In genomic region chr17:52515927-52516326, GRCh38 we compare ENCODE assay signal across 27 cellular contexts.
DNase-seq lines count a peak whose midpoint lies in the region; ATAC-seq, FAIRE-seq and TF ChIP-seq lines count a peak whose summit lies in the region.
"Had no signal": no experiment of that assay in that cellular context is flagged by ENCODE, and none has a peak within 500 bp of the region (broad histone marks: within the 10 kb centered on the region; RNA-seq: fewer than 3 reads in every experiment).

No MANE protein-coding gene starts in this region.

- FAIRE-seq in A549 (lab: Jason Lieb, UNC), result peak; percentile 79
- FAIRE-seq: GM12878, GM12892, GM18507 had no signal

- DNase-seq in SK-N-SH (no peak), A549 (ENCODE audit: low read depth in 1 of 2, low spot score in 1 of 2) (no peak), NCI-H82 (lab: John Stamatoyannopoulos, UW) (peak; percentile 57), SK-N-DZ (ENCODE audit: low spot score) (peak; percentile 82)
- DNase-seq in activated CD4-positive, alpha-beta memory T cell treated with anti-CD3 and anti-CD28 coated beads, Interleukin-2, amount 10 ng/mL, durations not matched to agents 7 days and 5 days, result no peak
- no peak for DNase-seq in stimulated activated CD8-positive, alpha-beta memory T cell treated with anti-CD3 and anti-CD28 coated beads, Interleukin-4, amount 100 ng/mL, for 48 hours
- DNase-seq: ACHN; BE2C; C1 segment of cervical spinal cord; CD4-positive, alpha-beta memory T cell; CD4-positive, CD25-positive, alpha-beta regulatory T cell; CD8-positive, alpha-beta memory T cell; COR-L47; DMS 273 treated with DMSO at 0.1 percent for 48 hours; DMS153; DMS53; DMS79; DND-41; EL; GDM1 had no signal

- peaks cover 2% of the 10 kb centered on the region for H3K9me3 Mint-ChIP-seq in activated CD4-positive, alpha-beta memory T cell treated with anti-CD3 and anti-CD28 coated beads, Interleukin-2, amount 10 ng/mL, durations not matched to agents 7 days and 5 days

- H3K9me2 ChIP-seq in SK-N-SH, result no peaks in the 10 kb centered on the region

- TF ChIP-seq CTCF in SK-N-SH (IDR thresholded peaks at IDR 0.05) (no peak), A549 (IDR thresholded peaks at IDR 0.05) (no peak)

- 5% methylated on average over 2 of the region's 2 CpGs for WGBS in SK-N-SH (ENCODE audit: low lambda C conversion rate)
- WGBS in A549 (ENCODE audit: missing lambda C conversion rate), result 3% methylated on average over 2 of the region's 2 CpGs

- no peaks in the 10 kb centered on the region for H3K36me3 Mint-ChIP-seq in activated CD4-positive, alpha-beta memory T cell treated with anti-CD3 and anti-CD28 coated beads, Interleukin-2, amount 10 ng/mL, durations not matched to agents 7 days and 5 days (ENCODE audit: low read depth)
- H3K36me3 Mint-ChIP-seq: CD14-positive monocyte; CD4-positive, alpha-beta memory T cell; CD4-positive, CD25-positive, alpha-beta regulatory T cell; CD8-positive, alpha-beta memory T cell had no signal

- no peak overlapping the region for H3K4me3 ChIP-seq in SK-N-SH (ENCODE audit: low read depth in 2 of 2, low read length in 1 of 2)
- H3K4me3 ChIP-seq in A549, result no peak overlapping the region
- H3K4me3 ChIP-seq: BLaER1, GM12878 had no signal

- no peaks in the 10 kb centered on the region for H3K27me3 Mint-ChIP-seq in activated CD4-positive, alpha-beta memory T cell treated with anti-CD3 and anti-CD28 coated beads, Interleukin-2, amount 10 ng/mL, durations not matched to agents 7 days and 5 days
- H3K27me3 Mint-ChIP-seq: CD4-positive, alpha-beta memory T cell; CD4-positive, CD25-positive, alpha-beta regulatory T cell; CD8-positive, alpha-beta memory T cell had no signal

- TF ChIP-seq POLR2A in A549 (IDR thresholded peaks at IDR 0.05; ENCODE audit: low read length), result no peak

- no peak overlapping the region for H3K9ac ChIP-seq in SK-N-SH
- H3K9ac ChIP-seq: BLaER1 had no signal

- POLR2A ChIA-PET in SK-N-SH (lab: Yijun Ruan, JAX), result no interaction called here
- POLR2A ChIA-PET in A549 (lab: Yijun Ruan, JAX), result no interaction called here
- POLR2A ChIA-PET in activated CD4-positive, alpha-beta memory T cell treated with anti-CD3 and anti-CD28 coated beads, Interleukin-2, amount 10 ng/mL, durations not matched to agents 7 days and 5 days (lab: Charles Lee), result no interaction called here

- H3K4me1 ChIP-seq in SK-N-SH (ENCODE audit: control insufficient read depth in 1 of 2, insufficient read depth in 2 of 2, low read depth in 1 of 2, low read length in 1 of 2) (peaks cover 0 to 2% of the 10 kb centered on the region in 2 experiments; a peak in 1 of 4 replicates), A549 (no peaks in the 10 kb centered on the region)
- H3K4me1 ChIP-seq: BLaER1 had no signal

- peaks cover 5% of the 10 kb centered on the region; the same call in 1 of the 2 replicates for H3K9me3 ChIP-seq in SK-N-SH
- peaks cover 5% of the 10 kb centered on the region; the same call in 1 of the 3 replicates for H3K9me3 ChIP-seq in A549
- H3K9me3 ChIP-seq: BE2C, BLaER1 had no signal

- no peaks in the 10 kb centered on the region for H3K36me3 ChIP-seq in SK-N-SH (replicated peaks in 1 of 2; ENCODE audit: control insufficient read depth in 1 of 2, insufficient read depth in 2 of 2, low read length in 1 of 2)
- H3K36me3 ChIP-seq: BE2C, BLaER1 had no signal

- H3K4me3 Mint-ChIP-seq in activated CD4-positive, alpha-beta memory T cell treated with anti-CD3 and anti-CD28 coated beads, Interleukin-2, amount 10 ng/mL, durations not matched to agents 7 days and 5 days, result no peak overlapping the region
- H3K4me3 Mint-ChIP-seq: CD14-positive monocyte; CD4-positive, alpha-beta memory T cell; CD4-positive, CD25-positive, alpha-beta regulatory T cell; CD8-positive, alpha-beta memory T cell had no signal

- no peaks in the 10 kb centered on the region for H3K4me1 Mint-ChIP-seq in activated CD4-positive, alpha-beta memory T cell treated with anti-CD3 and anti-CD28 coated beads, Interleukin-2, amount 10 ng/mL, durations not matched to agents 7 days and 5 days
- H3K4me1 Mint-ChIP-seq: CD14-positive monocyte; CD4-positive, alpha-beta memory T cell; CD4-positive, CD25-positive, alpha-beta regulatory T cell; CD8-positive, alpha-beta memory T cell had no signal

- H3K4me2 ChIP-seq in SK-N-SH, result no peak overlapping the region
- H3K4me2 ChIP-seq in A549, result no peak overlapping the region
- H3K4me2 ChIP-seq: BLaER1 had no signal

- no peaks in the 10 kb centered on the region for H3K27me3 ChIP-seq in SK-N-SH (ENCODE audit: insufficient read depth)
- H3K27me3 ChIP-seq: BE2C, BLaER1 had no signal

- no peaks in the 10 kb centered on the region for H3K79me2 ChIP-seq in SK-N-SH (ENCODE audit: insufficient read depth)

- no peak for TF ChIP-seq EP300 in SK-N-SH (IDR thresholded peaks at IDR 0.05; ENCODE audit: borderline replicate concordance in 1 of 2, low read depth in 1 of 2, low read length in 1 of 2)
- TF ChIP-seq EP300 in A549 (IDR thresholded peaks at IDR 0.05), result no peak

- no peak overlapping the region for H3K27ac Mint-ChIP-seq in activated CD4-positive, alpha-beta memory T cell treated with anti-CD3 and anti-CD28 coated beads, Interleukin-2, amount 10 ng/mL, durations not matched to agents 7 days and 5 days
- H3K27ac Mint-ChIP-seq: CD14-positive monocyte; CD4-positive, alpha-beta memory T cell; CD4-positive, CD25-positive, alpha-beta regulatory T cell; CD8-positive, alpha-beta memory T cell had no signal

- no peak overlapping the region for H2AFZ ChIP-seq in SK-N-SH (ENCODE audit: low read depth)

- ATAC-seq in SK-N-SH treated with all-trans-retinoic acid at 6 μM for 48 hours, result no peak
- ATAC-seq in A549, result no peak
- ATAC-seq: GM12878 had no signal

- CTCF ChIA-PET in SK-N-SH (lab: Yijun Ruan, JAX), result no interaction called here
- CTCF ChIA-PET in A549 (lab: Yijun Ruan, JAX), result no interaction called here
- CTCF ChIA-PET in activated CD4-positive, alpha-beta memory T cell treated with anti-CD3 and anti-CD28 coated beads, Interleukin-2, amount 10 ng/mL, durations not matched to agents 7 days and 5 days (lab: Charles Lee), result no interaction called here

- H4K20me1 ChIP-seq in SK-N-SH (ENCODE audit: insufficient read depth), result no peaks in the 10 kb centered on the region
- H4K20me1 ChIP-seq: BLaER1 had no signal

- no peaks in the 10 kb centered on the region for H3F3A ChIP-seq in SK-N-SH (replicated peaks; ENCODE audit: insufficient read depth)

- TF ChIP-seq RAD21 in SK-N-SH (IDR thresholded peaks at IDR 0.05; ENCODE audit: low read length) (no peak), A549 (conservative IDR thresholded peaks at IDR 0.05 in 1 of 2, IDR thresholded peaks at IDR 0.05 in 1 of 2) (no peak)

- no peak overlapping the region for H3K27ac ChIP-seq in SK-N-SH (ENCODE audit: low read depth in 2 of 2, low read length in 1 of 2)
- no peak overlapping the region for H3K27ac ChIP-seq in A549
- H3K27ac ChIP-seq: 22Rv1, BLaER1 had no signal

TF ChIP-seq in SK-N-SH treated with all-trans-retinoic acid at 6 μM for 48 hours, 23 proteins besides CTCF, POLR2A, EP300 and RAD21:
- TF ChIP-seq ISL1 (CRISPR knock-in tag; IDR thresholded peaks at IDR 0.05), result peak; percentile 80
- TF ChIP-seq GLIS3 (CRISPR knock-in tag; IDR thresholded peaks at IDR 0.05), result no peak
TF ChIP-seq in SK-N-SH treated with all-trans-retinoic acid at 6 μM for 48 hours: peak in this region for 1.

TF ChIP-seq in SK-N-SH, 30 proteins besides CTCF, POLR2A, EP300 and RAD21 (continues in another document):
- TF ChIP-seq MAX (IDR thresholded peaks at IDR 0.05; ENCODE audit: low read depth), result no peak
- TF ChIP-seq PBX3 (IDR thresholded peaks at IDR 0.05), result no peak
- TF ChIP-seq POLR2AphosphoS5 (IDR thresholded peaks at IDR 0.05; ENCODE audit: low read depth, low read length), result no peak

TF ChIP-seq in A549, 52 proteins besides CTCF, POLR2A, EP300 and RAD21 (continues in another document):
- TF ChIP-seq HOXA7 (CRISPR knock-in tag; IDR thresholded peaks at IDR 0.05), result no peak
- no peak for TF ChIP-seq RNF2 (IDR thresholded peaks at IDR 0.05; ENCODE audit: borderline replicate concordance, low read depth)
- no peak for TF ChIP-seq NFE2L2 (conservative IDR thresholded peaks at IDR 0.05; ENCODE audit: low read length)
- no peak for TF ChIP-seq HDAC2 (IDR thresholded peaks at IDR 0.05)
- no peak for TF ChIP-seq ZFP36 (IDR thresholded peaks at IDR 0.05; ENCODE audit: borderline replicate concordance, partially characterized antibody)
- no peak for TF ChIP-seq HMGXB4 (CRISPR knock-in tag; IDR thresholded peaks at IDR 0.05; ENCODE audit: borderline replicate concordance)
- TF ChIP-seq CEBPB (IDR thresholded peaks at IDR 0.05), result no peak
- no peak for TF ChIP-seq HES2 (IDR thresholded peaks at IDR 0.05)
- no peak for TF ChIP-seq MAZ (IDR thresholded peaks at IDR 0.05; ENCODE audit: borderline replicate concordance, low read depth, low read length)
- TF ChIP-seq FOXS1 (CRISPR knock-in tag; IDR thresholded peaks at IDR 0.05), result no peak
- TF ChIP-seq HEYL (CRISPR knock-in tag; IDR thresholded peaks at IDR 0.05), result no peak
- no peak for TF ChIP-seq GATA3 (IDR thresholded peaks at IDR 0.05; ENCODE audit: borderline replicate concordance)
- TF ChIP-seq ELK1 (IDR thresholded peaks at IDR 0.05; ENCODE audit: low read depth, low read length), result no peak

Comparison
In these comparisons a context has a peak if more than half of its experiments do, and no peak if none do; other contexts are left out.
1. DNase-seq: peak in NCI-H82 (single experiment) and SK-N-DZ (single experiment); none in SK-N-SH (single experiment), A549 (0 of 2), activated CD4-positive, alpha-beta memory T cell treated with anti-CD3 and anti-CD28 coated beads, Interleukin-2, amount 10 ng/mL, durations not matched to agents 7 days and 5 days (single experiment) and stimulated activated CD8-positive, alpha-beta memory T cell treated with anti-CD3 and anti-CD28 coated beads, Interleukin-4, amount 100 ng/mL, for 48 hours (single experiment).